Comparison of ENCODE assay signal across 36 cellular contexts in genomic region chr18:58106674-58107058, GRCh38.
"Had no signal": no experiment of that assay in that cellular context is flagged by ENCODE, and none has a peak within 500 bp of the region (broad histone marks: within the 10 kb centered on the region; RNA-seq: fewer than 3 reads in every experiment).

No MANE protein-coding gene starts in this region.

- DNase-seq: activated CD4-positive, alpha-beta T cell treated with anti-CD3 and anti-CD28 coated beads for 48 hours; activated CD4-positive, alpha-beta T cell treated with anti-CD3 and anti-CD28 coated beads, Interleukin-2, amount 50 U/mL, for 48 hours; activated CD8-positive, alpha-beta memory T cell treated with anti-CD3 and anti-CD28 coated beads for 24 hours; activated effector memory CD4-positive, alpha-beta T cell treated with Interleukin-2 at 50 U/mL for 16 hours; activated naive CD4-positive, alpha-beta T cell treated with Interleukin-2 at 50 U/mL for 16 hours; anterior cingulate cortex; cerebellar nuclear complex; colonic mucosa; effector memory CD4-positive, alpha-beta T cell; erythroblast; gastrocnemius medialis; head of caudate nucleus; hippocampal formation; left cardiac atrium; mammary epithelial cell; midbrain; naive thymus-derived CD8-positive, alpha-beta T cell; pancreas; retina; stimulated activated CD4-positive, alpha-beta T cell treated with anti-CD3 and anti-CD28 coated beads, Interleukin-12 subunit alpha, Interleukin-12 subunit beta, amount 100 ng/mL, for 4 hours; stimulated activated CD4-positive, alpha-beta T cell treated with anti-CD3 and anti-CD28 coated beads, Interleukin-4, amount 100 ng/mL, for 1 hour; stimulated activated naive CD8-positive, alpha-beta T cell treated with anti-CD3 and anti-CD28 coated beads, Interleukin-15, Interleukin-2, amounts not matched to agents 100 U/mL and 50 U/mL, for 24 hours; T-helper 9 cell had no signal

- H3K36me3 Mint-ChIP-seq: activated naive CD8-positive, alpha-beta T cell; naive thymus-derived CD8-positive, alpha-beta T cell had no signal

- H3K4me3 ChIP-seq: colonic mucosa, dorsolateral prefrontal cortex, gastrocnemius medialis, pancreas, prostate gland, skin epidermis, thoracic aorta, vagina had no signal

- H3K9me3 ChIP-seq: colonic mucosa, gastrocnemius medialis, pancreas, prostate gland, thoracic aorta, vagina had no signal

- H3K4me1 ChIP-seq: gastrocnemius medialis, prostate gland, vagina had no signal

- H3K27ac ChIP-seq: colonic mucosa, gastrocnemius medialis, pancreas, prostate gland, thoracic aorta, vagina, VCaP had no signal

- ATAC-seq: activated CD4-positive, CD25-positive, alpha-beta regulatory T cell treated with anti-CD3 and anti-CD28 coated beads, Interleukin-2, amount 50 U/mL, for 24 hours; gastrocnemius medialis; naive thymus-derived CD8-positive, alpha-beta T cell; sciatic nerve; stimulated activated naive CD8-positive, alpha-beta T cell treated with anti-CD3 and anti-CD28 coated beads, Interleukin-15, Interleukin-2, amounts not matched to agents 100 U/mL and 50 U/mL, for 24 hours had no signal

- FAIRE-seq: keratinocyte, pancreas, TTC549 had no signal

- H3K9me3 Mint-ChIP-seq: naive thymus-derived CD8-positive, alpha-beta T cell; neural crest cell; type B pancreatic cell had no signal

- H3K27me3 ChIP-seq: colonic mucosa, dorsolateral prefrontal cortex, gastrocnemius medialis, pancreas, vagina had no signal

- H3K36me3 ChIP-seq: colonic mucosa, gastrocnemius medialis, pancreas, prostate gland, thoracic aorta, vagina had no signal

- H3K4me3 Mint-ChIP-seq: activated naive CD8-positive, alpha-beta T cell; naive thymus-derived CD8-positive, alpha-beta T cell; neural crest cell; type B pancreatic cell had no signal

- H3K27ac Mint-ChIP-seq: activated naive CD8-positive, alpha-beta T cell; naive thymus-derived CD8-positive, alpha-beta T cell; type B pancreatic cell had no signal

- H3K27me3 Mint-ChIP-seq: type B pancreatic cell had no signal
